Comparison of ENCODE assay signal across 8 cellular contexts in the genomic region with DNA sequence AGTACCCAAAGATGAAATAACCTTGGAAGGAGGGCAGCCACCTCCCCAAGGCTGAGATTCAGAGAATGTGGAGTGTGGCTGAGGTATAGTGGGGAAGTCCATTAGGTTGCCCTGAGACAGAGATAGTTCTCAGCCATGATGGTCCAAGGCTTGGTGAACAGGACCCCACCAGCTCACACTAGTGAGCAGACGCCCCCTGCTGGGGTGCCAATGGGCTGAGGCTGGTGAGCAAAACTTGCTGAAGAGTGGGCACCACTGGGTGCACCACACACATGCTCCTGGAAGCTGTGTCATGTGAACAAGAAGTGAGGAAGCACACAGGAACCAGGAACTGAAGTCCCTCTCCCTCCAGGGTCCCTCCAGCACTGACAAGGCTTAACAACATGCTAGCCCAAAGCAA. TPM values are rescaled to one million over a fixed set of nuclear protein-coding genes. Genes with fewer than 3 reads are reported as not detected.
DNase-seq lines count a peak whose midpoint lies in the region; ATAC-seq and TF ChIP-seq lines count a peak whose summit lies in the region.

No MANE protein-coding gene starts in this region.

- H3K4me1 Mint-ChIP-seq in endodermal cell (peaks cover 2% of the 10 kb centered on the region), osteocyte (ENCODE audit: unreplicated experiment) (no peaks in the 10 kb centered on the region)

- no peaks in the 10 kb centered on the region for H4K20me1 ChIP-seq in Loucy (ENCODE audit: insufficient read depth, low read length, poor library complexity, severe bottlenecking)

- intact Hi-C loops in Right ventricle myocardium superior (cut with DNase I) (no loop called here), Right ventricle myocardium inferior (cut with DNase I) (loop anchor here (10.0 kb wide), 1 partner anchor 161 kb away; no protein-coding TSS in a partner anchor)

- no peak for ATAC-seq in Right ventricle myocardium superior (ENCODE audit: poor library complexity)
- ATAC-seq in Right ventricle myocardium inferior: no peak
- ATAC-seq in GM19328 (IDR thresholded peaks at IDR 0.05; ENCODE audit: unreplicated experiment): no peak
- no peak for ATAC-seq in HG02610 (IDR thresholded peaks at IDR 0.05; ENCODE audit: unreplicated experiment)

- DNase-seq in Right ventricle myocardium superior (peak; percentile 54), Right ventricle myocardium inferior (ENCODE audit: missing footprints) (no peak), endodermal cell (peak; percentile 74), osteocyte (ENCODE audit: extremely low spot score, unreplicated experiment) (no peak)
- DNase-seq in activated CD4-positive, CD25-positive, alpha-beta regulatory T cell treated with anti-CD3 and anti-CD28 coated beads, Interleukin-2, amount 50 U/mL, for 72 hours: peak; percentile 38

- TF ChIP-seq CTCF in Loucy (conservative IDR thresholded peaks at IDR 0.05; ENCODE audit: low read length) (peak; percentile 89), endodermal cell (conservative IDR thresholded peaks at IDR 0.05) (peak; percentile 67), osteocyte (IDR thresholded peaks at IDR 0.05) (peak; percentile 44)

- H3K4me3 Mint-ChIP-seq in endodermal cell (no peak overlapping the region), osteocyte (ENCODE audit: unreplicated experiment) (no peak overlapping the region)

- H3K4me1 ChIP-seq in Loucy (ENCODE audit: insufficient read depth, low read length, poor library complexity, severe bottlenecking): peaks cover 4% of the 10 kb centered on the region
- H3K4me1 ChIP-seq in endodermal cell (ENCODE audit: control insufficient read depth, insufficient read depth, low read length): no peaks in the 10 kb centered on the region

- H3K9ac ChIP-seq in Loucy (ENCODE audit: low read depth, low read length, poor library complexity, severe bottlenecking) (no peak overlapping the region), endodermal cell (ENCODE audit: extremely low read depth, low read length, poor library complexity, severe bottlenecking) (no peak overlapping the region)

- no peaks in the 10 kb centered on the region for H3K9me2 ChIP-seq in Loucy (replicated peaks; ENCODE audit: low read depth, low read length)

- no peaks in the 10 kb centered on the region for H3K27me3 Mint-ChIP-seq in endodermal cell (ENCODE audit: insufficient read depth)
- H3K27me3 Mint-ChIP-seq in osteocyte (ENCODE audit: unreplicated experiment): no peaks in the 10 kb centered on the region

- H3K9me3 ChIP-seq in Loucy (ENCODE audit: insufficient read depth, low read depth, low read length) (no peaks in the 10 kb centered on the region), endodermal cell (ENCODE audit: control insufficient read depth, low read length) (peaks cover 6% of the 10 kb centered on the region)

- H3K27me3 ChIP-seq in Loucy (ENCODE audit: insufficient read depth, low read length, poor library complexity, severe bottlenecking): no peaks in the 10 kb centered on the region
- H3K27me3 ChIP-seq in endodermal cell (ENCODE audit: control insufficient read depth, insufficient read depth, low read length, poor library complexity, severe bottlenecking): no peaks in the 10 kb centered on the region

- H3K9me3 Mint-ChIP-seq in endodermal cell (peaks cover 20% of the 10 kb centered on the region), osteocyte (ENCODE audit: unreplicated experiment) (no peaks in the 10 kb centered on the region)

- H3K36me3 Mint-ChIP-seq in endodermal cell (ENCODE audit: low read depth) (peaks cover 15% of the 10 kb centered on the region), osteocyte (ENCODE audit: unreplicated experiment) (no peaks in the 10 kb centered on the region)

- H3K27ac ChIP-seq in endodermal cell (ENCODE audit: low read depth, low read length): no peak overlapping the region

- peak overlapping the region; percentile 57 for H2AFZ ChIP-seq in Loucy (ENCODE audit: low read length)

- H3K36me3 ChIP-seq in Loucy (ENCODE audit: insufficient read depth, low read length): no peaks in the 10 kb centered on the region
- H3K36me3 ChIP-seq in endodermal cell (ENCODE audit: control insufficient read depth, insufficient read depth, low read length): no peaks in the 10 kb centered on the region

- H3F3A ChIP-seq in Loucy (ENCODE audit: low read depth): no peaks in the 10 kb centered on the region

- no peaks in the 10 kb centered on the region for H3K79me2 ChIP-seq in Loucy (ENCODE audit: insufficient read depth, low read length)

- H3K27ac Mint-ChIP-seq in endodermal cell (no peak overlapping the region), osteocyte (ENCODE audit: unreplicated experiment) (no peak overlapping the region)

- H3K4me2 ChIP-seq in Loucy (ENCODE audit: low read depth, low read length, poor library complexity, severe bottlenecking): peak overlapping the region; percentile 24

- 19% methylated on average over 1 of the region's 1 CpG; no CpG with 5 or more reads in 1 of the 2 experiments for WGBS in endodermal cell (ENCODE audit: insufficient coverage in 1 of 2, insufficient read length in 1 of 2), 2 experiments

- H3K4me3 ChIP-seq in Loucy (ENCODE audit: low read length, poor library complexity, severe bottlenecking) (no peak overlapping the region), endodermal cell (ENCODE audit: low read length) (no peak overlapping the region)

RNA-seq across cellular contexts. Expression of gene FBXL13, which starts 8.9 kb away (rescaled TPM):
- total RNA-seq in Right ventricle myocardium superior: 0.51 TPM
- total RNA-seq in Right ventricle myocardium inferior: 0.24 TPM
- total RNA-seq in endodermal cell: 1 to 10 TPM; 2.1 to 2.7 TPM
- polyA plus RNA-seq in endodermal cell (2013, experiment 1 of 2): 1.5 TPM
- polyA plus RNA-seq in endodermal cell (2013, experiment 2 of 2): 1.4 TPM
- total RNA-seq in osteocyte: 0.83 and 0.97 TPM in 2 replicates

RNA-seq across cellular contexts. Expression of gene ARMC10, which starts 9.3 kb away (rescaled TPM):
- total RNA-seq in Right ventricle myocardium superior: 18.6 TPM
- 20.7 TPM for total RNA-seq in Right ventricle myocardium inferior
- total RNA-seq in endodermal cell: 10 to 100 TPM; 46.3 to 48.9 TPM
- polyA plus RNA-seq in endodermal cell (2013, experiment 1 of 2): 43.8 TPM
- polyA plus RNA-seq in endodermal cell (2013, experiment 2 of 2): 41.4 TPM
- 28.5 and 29.3 TPM in 2 replicates for total RNA-seq in osteocyte

Comparison
In these comparisons a context has a peak if more than half of its experiments do, and no peak if none do; other contexts are left out.
1. DNase-seq: peak in Right ventricle myocardium superior (single experiment), activated CD4-positive, CD25-positive, alpha-beta regulatory T cell treated with anti-CD3 and anti-CD28 coated beads, Interleukin-2, amount 50 U/mL, for 72 hours (single experiment) and endodermal cell (single experiment); none in Right ventricle myocardium inferior (single experiment) and osteocyte (single experiment).
2. Peak in every context shown above with its lines, with median percentiles within 50 percentile points of each other: CTCF ChIP-seq.